ENCODE assay signal across 6 cellular contexts in the genomic region with DNA sequence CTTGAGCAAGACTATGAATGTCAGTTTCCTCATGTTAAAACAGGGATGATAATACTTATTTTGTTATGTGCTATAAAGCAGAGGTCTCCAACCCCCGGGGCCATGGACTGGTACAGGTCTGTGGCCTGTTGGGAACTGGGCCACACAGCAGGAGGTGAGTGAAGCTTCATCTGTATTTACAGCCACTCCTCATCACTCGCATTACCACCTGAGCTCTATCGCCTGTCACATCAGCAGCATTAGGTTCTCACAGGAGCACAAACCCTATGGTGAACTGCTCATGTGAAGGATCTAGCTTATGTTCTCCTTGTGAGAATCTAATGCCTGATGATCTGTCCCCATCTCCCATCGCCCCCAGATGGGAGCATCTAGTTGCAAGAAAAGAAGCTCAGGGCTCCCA.
"Had no signal": no experiment of that assay in that cellular context is flagged by ENCODE, and none has a peak within 500 bp of the region (broad histone marks: within the 10 kb centered on the region; RNA-seq: fewer than 3 reads in every experiment).

No MANE protein-coding gene starts in this region.

- H3K4me1 Mint-ChIP-seq: GM23338, H9 had no signal

- ATAC-seq: GM23338, K562 had no signal

- DNase-seq: H9, HCEC 1CT, HFFc6, IMR-90 had no signal

- H3K4me3 ChIP-seq: GM23338, K562 had no signal

- H3K27ac Mint-ChIP-seq: GM23338, H9, HFFc6 had no signal

- H3K4me3 Mint-ChIP-seq: GM23338, H9, HFFc6 had no signal
